In the genomic region with DNA sequence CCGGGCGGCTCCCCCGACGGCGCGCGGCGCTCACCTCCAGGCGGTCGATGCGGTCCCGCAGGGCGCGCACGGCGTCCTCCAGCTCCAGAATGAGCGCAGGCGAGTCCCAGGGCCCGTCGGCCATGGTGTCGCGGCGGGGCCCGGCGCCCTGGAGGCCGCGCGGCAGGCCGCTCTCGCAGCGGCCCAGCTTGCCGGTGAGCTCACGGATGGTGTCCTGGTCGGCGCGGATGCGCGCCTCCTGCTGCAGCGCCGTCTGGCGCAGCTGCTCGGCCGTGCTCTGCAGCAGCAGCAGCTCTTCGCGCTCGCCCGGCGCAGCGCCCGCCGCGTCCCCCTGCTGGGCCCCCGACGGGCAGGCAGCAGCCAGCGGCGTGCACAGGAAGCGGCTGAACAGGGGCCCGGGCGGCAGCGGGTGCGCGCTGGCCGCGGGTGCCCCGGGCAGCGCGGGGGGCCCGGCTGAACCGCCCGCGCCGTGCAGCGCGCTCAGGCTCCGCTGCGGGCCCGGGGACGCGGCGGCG, we compare ENCODE assay signal across 8 cellular contexts. TPM values are rescaled to one million over a fixed set of nuclear protein-coding genes. Genes with fewer than 3 reads are reported as not detected.
DNase-seq lines count a peak whose midpoint lies in the region; ATAC-seq and TF ChIP-seq lines count a peak whose summit lies in the region.

No MANE protein-coding gene starts in this region.

- intact Hi-C loops in dorsolateral prefrontal cortex (cut with DNase I): loop anchor here (1.0 to 2.0 kb wide), 2 partner anchors 28 to 75 kb away; no protein-coding TSS in a partner anchor
- intact Hi-C loops in right lobe of liver (cut with DNase I): no loop called here

- ATAC-seq in activated CD4-positive, CD25-positive, alpha-beta regulatory T cell treated with anti-CD3 and anti-CD28 coated beads, Interleukin-2, amount 50 U/mL, for 24 hours: peak; percentile 78 to 82
- ATAC-seq in right lobe of liver (peak; percentile 38 to 50 (median 44)), GM18861 (IDR thresholded peaks at IDR 0.05; ENCODE audit: unreplicated experiment) (no peak), HG03460 (IDR thresholded peaks at IDR 0.05; ENCODE audit: unreplicated experiment) (no peak)

- H3F3A ChIP-seq in Loucy (ENCODE audit: low read depth): no peaks in the 10 kb centered on the region

- no peaks in the 10 kb centered on the region for H4K20me1 ChIP-seq in Loucy (ENCODE audit: insufficient read depth, low read length, poor library complexity, severe bottlenecking)

- H2AFZ ChIP-seq in Loucy (ENCODE audit: low read length): no peak overlapping the region

- H3K9ac ChIP-seq in Loucy (ENCODE audit: low read depth, low read length, poor library complexity, severe bottlenecking): no peak overlapping the region

- WGBS in right lobe of liver (ENCODE audit: insufficient coverage, low coverage, low lambda C conversion rate, missing lambda C conversion rate): 9% methylated on average over 11 of the region's 81 CpGs

- H3K36me3 ChIP-seq in Loucy (ENCODE audit: insufficient read depth, low read length): no peaks in the 10 kb centered on the region
- no peaks in the 10 kb centered on the region for H3K36me3 ChIP-seq in right lobe of liver

- peaks cover 6% of the 10 kb centered on the region for H3K27me3 ChIP-seq in Loucy (ENCODE audit: insufficient read depth, low read length, poor library complexity, severe bottlenecking)
- no peaks in the 10 kb centered on the region for H3K27me3 ChIP-seq in dorsolateral prefrontal cortex
- H3K27me3 ChIP-seq in right lobe of liver: peaks cover 0 to 3% of the 10 kb centered on the region in 2 donors

- TF ChIP-seq CTCF in Loucy (conservative IDR thresholded peaks at IDR 0.05; ENCODE audit: low read length) (no peak; the same call in 1 of the 2 replicates), dorsolateral prefrontal cortex (IDR thresholded peaks at IDR 0.05 in 54 of 56, conservative IDR thresholded peaks at IDR 0.05 in 2 of 56; ENCODE audit: low read depth in 1 of 56, partially characterized antibody in 56 of 56) (peak in 31 of 56 donors; percentile 8 to 49 (median 34)), right lobe of liver (IDR thresholded peaks at IDR 0.05) (peak in 3 of 4 donors; percentile 4 to 21 (median 13))

- peak overlapping the region; percentile 37 for H3K4me2 ChIP-seq in Loucy (ENCODE audit: low read depth, low read length, poor library complexity, severe bottlenecking)

- H3K4me1 ChIP-seq in Loucy (ENCODE audit: insufficient read depth, low read length, poor library complexity, severe bottlenecking): peaks cover 11% of the 10 kb centered on the region
- peaks cover 0 to 10% (median 0%) of the 10 kb centered on the region in 4 donors for H3K4me1 ChIP-seq in right lobe of liver

- no peaks in the 10 kb centered on the region for H3K9me2 ChIP-seq in Loucy (replicated peaks; ENCODE audit: low read depth, low read length)

- H3K9me3 ChIP-seq in Loucy (ENCODE audit: insufficient read depth, low read depth, low read length): no peaks in the 10 kb centered on the region
- no peaks in the 10 kb centered on the region for H3K9me3 ChIP-seq in right lobe of liver

- H3K27ac ChIP-seq in dorsolateral prefrontal cortex (peak overlapping the region in 54 of 59 donors; percentile 23 to 92 (median 72)), right lobe of liver (no peak overlapping the region)

- H3K79me2 ChIP-seq in Loucy (ENCODE audit: insufficient read depth, low read length): 0 out of 2 replicates have a peak, but pooled peaks cover 6% of the 10 kb centered on the region

- peak overlapping the region; percentile 69 for H3K4me3 ChIP-seq in Loucy (ENCODE audit: low read length, poor library complexity, severe bottlenecking)
- H3K4me3 ChIP-seq in dorsolateral prefrontal cortex: peak overlapping the region; percentile 37 to 83 (median 67)
- H3K4me3 ChIP-seq in right lobe of liver: peak overlapping the region in 1 of 3 donors; percentile 37

- no peak for TF ChIP-seq POLR2A in right lobe of liver (IDR thresholded peaks at IDR 0.05)

- peak; percentile 31 for DNase-seq in DMS53 treated with DMSO at 0.1 percent for 48 hours (lab: John Stamatoyannopoulos, UW; ENCODE audit: unreplicated experiment)
- peak in 1 of 10 donors; percentile 73 for DNase-seq in dorsolateral prefrontal cortex
- DNase-seq in right lobe of liver: no peak
- peak; percentile 14 to 42 (median 27) for DNase-seq in stimulated activated CD4-positive, alpha-beta T cell treated with anti-CD3 and anti-CD28 coated beads, TNF-alpha, amount 100 ng/mL, for 48 hours (ENCODE audit: low read depth in 3 of 3)

RNA-seq across cellular contexts. Expression of gene NPTXR, which starts 0.6 kb away (rescaled TPM):
- 100 to 1,000 TPM in 114 of 120 experiments, 10 to 100 TPM in 6; 57.3 to 255 (median 154) TPM for total RNA-seq in dorsolateral prefrontal cortex
- under 1 TPM; 0.18 to 0.68 (median 0.28) TPM for total RNA-seq in right lobe of liver

RNA-seq across cellular contexts. Expression of gene CBX6, which starts 28.8 kb away (rescaled TPM):
- 100 to 1,000 TPM in 119 of 120 experiments, 10 to 100 TPM in 1; 99.9 to 293 (median 188) TPM for total RNA-seq in dorsolateral prefrontal cortex
- 10 to 100 TPM in 4 of 6 experiments, 1 to 10 TPM in 2; 7.8 to 22.5 (median 12.1) TPM for total RNA-seq in right lobe of liver

RNA-seq across cellular contexts. Expression of gene DNAL4, which starts 49.3 kb away (rescaled TPM):
- total RNA-seq in dorsolateral prefrontal cortex: 10 to 100 TPM; 15.6 to 42.0 (median 23.9) TPM
- 1 to 10 TPM; 2.0 to 6.2 (median 5.1) TPM for total RNA-seq in right lobe of liver

Comparison
In these comparisons a context has a peak if more than half of its experiments do, and no peak if none do; other contexts are left out.
1. DNase-seq: peak in DMS53 treated with DMSO at 0.1 percent for 48 hours (single experiment) and stimulated activated CD4-positive, alpha-beta T cell treated with anti-CD3 and anti-CD28 coated beads, TNF-alpha, amount 100 ng/mL, for 48 hours (3 of 3); none in right lobe of liver (0 of 3).
2. ATAC-seq: peak in activated CD4-positive, CD25-positive, alpha-beta regulatory T cell treated with anti-CD3 and anti-CD28 coated beads, Interleukin-2, amount 50 U/mL, for 24 hours (2 of 2) and right lobe of liver (4 of 4); none in GM18861 (single experiment) and HG03460 (single experiment).
3. H3K27ac ChIP-seq: peak in dorsolateral prefrontal cortex (54 of 59); none in right lobe of liver (0 of 3).
4. RNA of gene NPTXR, which starts 0.6 kb away (total RNA-seq): 57.3 to 255 TPM in dorsolateral prefrontal cortex; 0.18 to 0.68 TPM in right lobe of liver; every median in the first group is over 10 times any median in the second.
5. RNA of gene CBX6, which starts 28.8 kb away (total RNA-seq): 99.9 to 293 TPM in dorsolateral prefrontal cortex; 7.8 to 22.5 TPM in right lobe of liver; every median in the first group is over 4 times any median in the second.
6. intact Hi-C loops: an anchor here in dorsolateral prefrontal cortex (1.0 to 2.0 kb wide); none called in right lobe of liver.